Comparison of ENCODE assay signal across 21 cellular contexts in genomic region chr16:79284760-79285159, GRCh38.
DNase-seq lines count a peak whose midpoint lies in the region; ATAC-seq and TF ChIP-seq lines count a peak whose summit lies in the region.
"Had no signal": no experiment of that assay in that cellular context is flagged by ENCODE, and none has a peak within 500 bp of the region (broad histone marks: within the 10 kb centered on the region; RNA-seq: fewer than 3 reads in every experiment).

No MANE protein-coding gene starts in this region.

- no peak for TF ChIP-seq POLR2A in upper lobe of left lung (IDR thresholded peaks at IDR 0.05)

- no peaks in the 10 kb centered on the region for H3K27me3 Mint-ChIP-seq in activated T-helper 17 cell treated with anti-CD3 and anti-CD28 coated beads, Interleukin-2, amount 50 U/mL, for 72 hours

- H3K36me3 Mint-ChIP-seq in activated T-helper 17 cell treated with anti-CD3 and anti-CD28 coated beads, Interleukin-2, amount 50 U/mL, for 72 hours (ENCODE audit: low read depth), result peaks cover 6% of the 10 kb centered on the region
- H3K36me3 Mint-ChIP-seq: CD8-positive, alpha-beta T cell had no signal

- intact Hi-C loops in heart right ventricle (cut with DNase I), result no loop called here
- intact Hi-C loops in cardiac septum (cut with DNase I), result no loop called here

- peaks cover 0 to 3% (median 0%) of the 10 kb centered on the region in 7 donors for H3K27me3 ChIP-seq in heart right ventricle
- H3K27me3 ChIP-seq in upper lobe of left lung, result no peaks in the 10 kb centered on the region
- H3K27me3 ChIP-seq: BE2C, MG63 had no signal

- no peak for TF ChIP-seq EP300 in upper lobe of left lung (IDR thresholded peaks at IDR 0.05)

- peaks cover 59% of the 10 kb centered on the region for H3K4me1 Mint-ChIP-seq in activated T-helper 17 cell treated with anti-CD3 and anti-CD28 coated beads, Interleukin-2, amount 50 U/mL, for 72 hours

- H3K36me3 ChIP-seq in heart right ventricle (no peaks in the 10 kb centered on the region), upper lobe of left lung (no peaks in the 10 kb centered on the region)
- H3K36me3 ChIP-seq: BE2C, MG63 had no signal

- 31 to 45% methylated on average over 7 of the region's 7 CpGs for WGBS in heart right ventricle, 2 donors
- 78 to 80% methylated on average over 7 of the region's 7 CpGs for WGBS in upper lobe of left lung, 2 donors

- peak overlapping the region; percentile 74 for H3K4me3 Mint-ChIP-seq in activated T-helper 17 cell treated with anti-CD3 and anti-CD28 coated beads, Interleukin-2, amount 50 U/mL, for 72 hours
- H3K4me3 Mint-ChIP-seq: H9, HFFc6 had no signal

- H3K27ac ChIP-seq in heart right ventricle (peak overlapping the region in 2 of 10 donors; percentile 22 to 27), upper lobe of left lung (no peak overlapping the region)
- H3K27ac ChIP-seq: HL-60, SK-N-MC had no signal

- no peak overlapping the region for H3K4me3 ChIP-seq in heart right ventricle
- H3K4me3 ChIP-seq in upper lobe of left lung, result no peak overlapping the region
- H3K4me3 ChIP-seq: K562, MG63, SK-N-MC had no signal

- H3K9me3 ChIP-seq in heart right ventricle (peaks cover 0 to 5% (median 0%) of the 10 kb centered on the region in 11 donors), upper lobe of left lung (no peaks in the 10 kb centered on the region)
- H3K9me3 ChIP-seq: BE2C, MG63 had no signal

- H3K4me1 ChIP-seq in heart right ventricle (peaks cover 0 to 33% (median 12%) of the 10 kb centered on the region in 9 donors), upper lobe of left lung (peaks cover 4 to 11% (median 6%) of the 10 kb centered on the region in 4 donors)
- H3K4me1 ChIP-seq: BE2C had no signal

- TF ChIP-seq CTCF in heart right ventricle (IDR thresholded peaks at IDR 0.05) (no peak), upper lobe of left lung (IDR thresholded peaks at IDR 0.05) (no peak)

- DNase-seq in heart right ventricle (peak in 1 of 2 donors; percentile 21), cardiac septum (ENCODE audit: low spot score) (no peak), NAMALWA (ENCODE audit: low spot score) (peak; percentile 41), retina (no peak), upper lobe of left lung (no peak)
- DNase-seq: BE2C; CD8-positive, alpha-beta T cell; H9; HFFc6; MG63; NCI-H1048; NCI-H1417 treated with DMSO at 0.1 percent for 48 hours; NCI-H187; NCI-H446; SHP77 treated with DMSO at 0.1 percent for 48 hours had no signal

- peak overlapping the region; percentile 89 for H3K27ac Mint-ChIP-seq in activated T-helper 17 cell treated with anti-CD3 and anti-CD28 coated beads, Interleukin-2, amount 50 U/mL, for 72 hours
- H3K27ac Mint-ChIP-seq: H9, HFFc6 had no signal

- H3K9me3 Mint-ChIP-seq in activated T-helper 17 cell treated with anti-CD3 and anti-CD28 coated beads, Interleukin-2, amount 50 U/mL, for 72 hours, result peaks cover 8% of the 10 kb centered on the region
- H3K9me3 Mint-ChIP-seq: CD8-positive, alpha-beta T cell; H9 had no signal

- ATAC-seq in heart right ventricle, result peak in 5 of 8 donors; percentile 49 to 81 (median 61)
- ATAC-seq in activated T-helper 17 cell treated with anti-CD3 and anti-CD28 coated beads, Interleukin-2, amount 50 U/mL, for 72 hours (replicated peaks), result no peak
- no peak for ATAC-seq in HG03280 (IDR thresholded peaks at IDR 0.05; ENCODE audit: unreplicated experiment)
- ATAC-seq in upper lobe of left lung (ENCODE audit: low FRiP score in 2 of 2), result no peak
- ATAC-seq: CD8-positive, alpha-beta T cell; HepG2; K562 had no signal

Comparison
In these comparisons a context has a peak if more than half of its experiments do, and no peak if none do; other contexts are left out.
1. ATAC-seq: peak in heart right ventricle (5 of 8); none in activated T-helper 17 cell treated with anti-CD3 and anti-CD28 coated beads, Interleukin-2, amount 50 U/mL, for 72 hours (single experiment), HG03280 (single experiment) and upper lobe of left lung (0 of 2).